1 cellular context compared by ENCODE assay signal in the genomic region with DNA sequence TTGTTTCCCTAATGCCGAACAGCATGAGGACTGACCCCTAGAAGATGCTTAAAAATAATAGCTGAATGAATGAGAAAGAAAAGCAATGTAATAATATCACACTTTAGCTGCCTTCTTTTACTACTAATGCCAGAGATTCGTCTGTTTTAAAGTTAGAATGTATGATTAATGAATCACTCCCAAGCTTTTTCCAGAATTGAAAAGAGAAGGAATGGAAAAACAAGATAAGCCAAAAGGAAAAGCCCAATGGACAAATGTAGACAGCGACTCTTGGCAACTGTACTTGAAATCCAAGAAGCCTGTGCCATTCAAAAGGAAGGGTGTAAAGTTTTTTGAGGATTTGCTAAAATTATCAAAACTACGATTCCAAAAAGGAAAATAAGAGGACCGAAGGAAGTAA.
TF ChIP-seq lines count a peak whose summit lies in the region.

No MANE protein-coding gene starts in this region.

TF ChIP-seq in endothelial cell of umbilical vein, 7 proteins besides CTCF, POLR2A, EP300 and RAD21:
- no peak for TF ChIP-seq FOS (IDR thresholded peaks at IDR 0.05; ENCODE audit: borderline replicate concordance, insufficient read depth, low read length)
- no peak for TF ChIP-seq JUN (IDR thresholded peaks at IDR 0.05; ENCODE audit: borderline replicate concordance, insufficient read depth, insufficient read length, low read depth)
- TF ChIP-seq GATA2 (IDR thresholded peaks at IDR 0.05; ENCODE audit: insufficient read depth, insufficient read length, low read depth, low read length), result no peak
- no peak for TF ChIP-seq POLR2AphosphoS5 (IDR thresholded peaks at IDR 0.05; ENCODE audit: insufficient read depth, low read depth, low read length)
